11 cellular contexts compared by ENCODE assay signal in genomic region chr2:230778350-230779140, GRCh38.
DNase-seq lines count a peak whose midpoint lies in the region; ATAC-seq and TF ChIP-seq lines count a peak whose summit lies in the region.
"Had no signal": no experiment of that assay in that cellular context is flagged by ENCODE, and none has a peak within 500 bp of the region (broad histone marks: within the 10 kb centered on the region; RNA-seq: fewer than 3 reads in every experiment).

No MANE protein-coding gene starts in this region.

- H3K27ac Mint-ChIP-seq in activated T-cell treated with anti-CD3 and anti-CD28 coated beads, Interleukin-2, amount 50 U/mL, for 24 hours = peak overlapping the region; percentile 79

- H3K36me3 ChIP-seq in gastrocnemius medialis = no peaks in the 10 kb centered on the region

- no peak for TF ChIP-seq POLR2A in gastrocnemius medialis (IDR thresholded peaks at IDR 0.05)

- DNase-seq in activated T-cell treated with anti-CD3 and anti-CD28 coated beads, Interleukin-2, amount 50 U/mL, for 24 hours = no peak
- DNase-seq in activated T-cell treated with anti-CD3 and anti-CD28 coated beads, Interleukin-2, amount 50 U/mL, for 4 hours = no peak
- DNase-seq in choroid plexus epithelial cell (ENCODE audit: low read depth) (peak; percentile 43), gastrocnemius medialis (no peak), anterior cingulate cortex (lab: John Stamatoyannopoulos, UW) (no peak), GM19238 (ENCODE audit: insufficient read length, low spot score) (no peak), NCI-H1417 (lab: John Stamatoyannopoulos, UW) (no peak)
- DNase-seq: erythroblast; MG63; stimulated activated CD4-positive, alpha-beta T cell treated with anti-CD3 and anti-CD28 coated beads, Interleukin-2, amount 100 ng/mL, for 24 hours had no signal

- ATAC-seq in activated T-cell treated with anti-CD3 and anti-CD28 coated beads, Interleukin-2, amount 50 U/mL, for 4 hours = no peak
- ATAC-seq in HG03469 (IDR thresholded peaks at IDR 0.05; ENCODE audit: unreplicated experiment) (peak; percentile 31), gastrocnemius medialis (no peak)

- H3K9me3 ChIP-seq in gastrocnemius medialis = no peaks in the 10 kb centered on the region
- H3K9me3 ChIP-seq: MG63 had no signal

- H3K4me3 ChIP-seq in choroid plexus epithelial cell (ENCODE audit: low read depth, low read length) (no peak overlapping the region), gastrocnemius medialis (peak overlapping the region in 1 of 4 donors; percentile 11)
- H3K4me3 ChIP-seq: MG63 had no signal

- no peaks in the 10 kb centered on the region for H3K27me3 ChIP-seq in gastrocnemius medialis
- H3K27me3 ChIP-seq: MG63 had no signal

- no peak overlapping the region for H3K4me3 Mint-ChIP-seq in activated T-cell treated with anti-CD3 and anti-CD28 coated beads, Interleukin-2, amount 50 U/mL, for 24 hours
- H3K4me3 Mint-ChIP-seq in activated T-cell treated with anti-CD3 and anti-CD28 coated beads, Interleukin-2, amount 50 U/mL, for 4 hours = no peak overlapping the region

- H3K4me1 ChIP-seq in gastrocnemius medialis = peaks cover 75 to 92% of the 10 kb centered on the region in 2 donors

- H3K36me3 Mint-ChIP-seq in activated T-cell treated with anti-CD3 and anti-CD28 coated beads, Interleukin-2, amount 50 U/mL, for 24 hours (ENCODE audit: low read depth) = peaks cover 95% of the 10 kb centered on the region
- H3K36me3 Mint-ChIP-seq in activated T-cell treated with anti-CD3 and anti-CD28 coated beads, Interleukin-2, amount 50 U/mL, for 4 hours (ENCODE audit: insufficient read depth) = peaks cover 24% of the 10 kb centered on the region

- in situ Hi-C loops in gastrocnemius medialis (cut with MboI; ENCODE audit: low sequenced_read_pairs in 4 of 4) = no loop called here

- peaks cover 90% of the 10 kb centered on the region for H3K4me1 Mint-ChIP-seq in activated T-cell treated with anti-CD3 and anti-CD28 coated beads, Interleukin-2, amount 50 U/mL, for 24 hours (ENCODE audit: low read depth)
- H3K4me1 Mint-ChIP-seq in activated T-cell treated with anti-CD3 and anti-CD28 coated beads, Interleukin-2, amount 50 U/mL, for 4 hours (ENCODE audit: low read depth) = peaks cover 86% of the 10 kb centered on the region

- intact Hi-C loops in gastrocnemius medialis (cut with DNase I; ENCODE audit: low total_unique reads) = no loop called here

- H3K27ac ChIP-seq in gastrocnemius medialis = peak overlapping the region; percentile 67 to 84 (median 81)

- H3K27me3 Mint-ChIP-seq in activated T-cell treated with anti-CD3 and anti-CD28 coated beads, Interleukin-2, amount 50 U/mL, for 24 hours = no peaks in the 10 kb centered on the region
- H3K27me3 Mint-ChIP-seq in activated T-cell treated with anti-CD3 and anti-CD28 coated beads, Interleukin-2, amount 50 U/mL, for 4 hours (ENCODE audit: low read depth) = no peaks in the 10 kb centered on the region

- TF ChIP-seq CTCF in choroid plexus epithelial cell (conservative IDR thresholded peaks at IDR 0.05; ENCODE audit: low read depth, low read length) = no peak
- no peak for TF ChIP-seq CTCF in gastrocnemius medialis (IDR thresholded peaks at IDR 0.05 in 4 of 5, conservative IDR thresholded peaks at IDR 0.05 in 1 of 5)

- H3K9me3 Mint-ChIP-seq in activated T-cell treated with anti-CD3 and anti-CD28 coated beads, Interleukin-2, amount 50 U/mL, for 24 hours = peaks cover 3% of the 10 kb centered on the region
- no peaks in the 10 kb centered on the region for H3K9me3 Mint-ChIP-seq in activated T-cell treated with anti-CD3 and anti-CD28 coated beads, Interleukin-2, amount 50 U/mL, for 4 hours
